Comparison of ENCODE assay signal across 8 cellular contexts in the genomic region with DNA sequence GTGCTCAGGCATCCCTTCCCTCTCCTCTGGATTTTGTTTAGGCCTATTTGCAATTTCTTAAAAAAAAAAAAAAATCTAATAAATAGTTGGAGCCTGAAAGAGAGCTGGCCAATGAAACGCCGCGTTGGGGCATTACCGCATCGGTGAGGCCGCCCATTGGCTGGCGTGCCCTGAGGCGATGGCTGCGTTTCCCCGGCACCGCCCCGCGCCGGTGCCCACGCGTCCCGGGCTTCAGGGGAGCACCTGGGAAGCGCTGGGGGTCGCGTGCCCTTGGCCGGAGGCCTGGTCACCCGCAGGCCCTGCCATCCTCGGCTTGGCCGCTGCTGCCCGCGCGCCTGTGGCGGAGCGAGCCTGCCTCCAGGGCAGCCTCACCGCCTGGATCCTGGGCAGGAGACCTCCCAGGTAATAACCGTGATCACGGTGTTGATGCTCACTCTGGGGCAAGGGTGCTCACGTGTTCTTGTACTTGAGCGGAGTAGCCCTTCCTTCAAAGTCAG.
DNase-seq lines count a peak whose midpoint lies in the region; ATAC-seq and TF ChIP-seq lines count a peak whose summit lies in the region.

No MANE protein-coding gene starts in this region.

- H3K27ac Mint-ChIP-seq in activated T-helper 2 cell treated with anti-CD3 and anti-CD28 coated beads, Interferon-gamma antibody, Interleukin-2, Interleukin-4, amounts not matched to agents 10 μg/mL and 5 μg/mL and 100 μg/mL, durations not matched to agents 14 hours and 24 hours and 36 hours = no peak overlapping the region

- peak overlapping the region; percentile 71 for H3K4me3 Mint-ChIP-seq in activated T-helper 2 cell treated with anti-CD3 and anti-CD28 coated beads, Interferon-gamma antibody, Interleukin-2, Interleukin-4, amounts not matched to agents 10 μg/mL and 5 μg/mL and 100 μg/mL, durations not matched to agents 14 hours and 24 hours and 36 hours (ENCODE audit: low read depth)

- intact Hi-C loops in activated T-helper 2 cell treated with anti-CD3 and anti-CD28 coated beads, Interferon-gamma antibody, Interleukin-2, Interleukin-4, amounts not matched to agents 10 μg/mL and 5 μg/mL and 100 μg/mL, durations not matched to agents 14 hours and 24 hours and 36 hours (cut with micrococcal nuclease) = loop anchor here (2.0 kb wide), 1 partner anchor 591 kb away; the partner anchor contains the start of genes FARS2 and LYRM4
- intact Hi-C loops in PC-3 (cut with micrococcal nuclease) = loop anchor here (10.0 kb wide), 1 partner anchor 203 kb away; no protein-coding TSS in a partner anchor

- H2AFZ ChIP-seq in PC-3 (ENCODE audit: low read length) = no peak overlapping the region

- H3K79me2 ChIP-seq in PC-3 (ENCODE audit: low read length) = no peaks in the 10 kb centered on the region

- H3K4me3 ChIP-seq in gastroesophageal sphincter = peak overlapping the region in 1 of 2 donors; percentile 48
- peak overlapping the region; percentile 48 to 66 (median 57) for H3K4me3 ChIP-seq in subcutaneous abdominal adipose tissue (ENCODE audit: low read depth in 1 of 5, low read length in 5 of 5)
- H3K4me3 ChIP-seq in PC-3 (ENCODE audit: low read length) = no peak overlapping the region

- BruUV-seq in PC-3 (replicated peaks; lab: Mats Ljungman, UMichigan) = no TSS peak

- no peak for TF ChIP-seq POLR2A in gastroesophageal sphincter (IDR thresholded peaks at IDR 0.05)

- H3K9ac ChIP-seq in subcutaneous abdominal adipose tissue (ENCODE audit: low read length in 5 of 5) (peak overlapping the region in 2 of 5 donors; percentile 40 to 59), PC-3 (ENCODE audit: low read length) (no peak overlapping the region)

- no peak for TF ChIP-seq EP300 in gastroesophageal sphincter (IDR thresholded peaks at IDR 0.05)

- peaks cover 0 to 15% (median 0%) of the 10 kb centered on the region in 3 donors for H3K9me3 ChIP-seq in gastroesophageal sphincter
- H3K9me3 ChIP-seq in subcutaneous abdominal adipose tissue (ENCODE audit: control insufficient read depth in 5 of 5, low read length in 5 of 5) = peaks cover 0 to 6% (median 5%) of the 10 kb centered on the region in 5 donors
- no peaks in the 10 kb centered on the region for H3K9me3 ChIP-seq in PC-3 (ENCODE audit: low read length)

- H3K27ac ChIP-seq in gastroesophageal sphincter (no peak overlapping the region), subcutaneous abdominal adipose tissue (ENCODE audit: low read depth, low read length) (no peak overlapping the region), PC-3 (ENCODE audit: low read length) (no peak overlapping the region)

- CTCF ChIA-PET in PC-3 (lab: Charles Lee) = no interaction called here

- H3K36me3 ChIP-seq in gastroesophageal sphincter (no peaks in the 10 kb centered on the region), subcutaneous abdominal adipose tissue (ENCODE audit: control insufficient read depth in 5 of 5, insufficient read depth in 5 of 5, low read length in 5 of 5) (no peaks in the 10 kb centered on the region), PC-3 (ENCODE audit: low read depth, low read length) (no peaks in the 10 kb centered on the region)

- peaks cover 0 to 12% (median 0%) of the 10 kb centered on the region in 3 donors for H3K4me1 ChIP-seq in gastroesophageal sphincter
- peaks cover 0 to 13% (median 12%) of the 10 kb centered on the region in 5 donors for H3K4me1 ChIP-seq in subcutaneous abdominal adipose tissue (ENCODE audit: control insufficient read depth in 5 of 5, insufficient read depth in 5 of 5, low read length in 5 of 5)
- no peaks in the 10 kb centered on the region for H3K4me1 ChIP-seq in PC-3 (ENCODE audit: insufficient read depth, low read length)

- H3K9me3 Mint-ChIP-seq in activated T-helper 2 cell treated with anti-CD3 and anti-CD28 coated beads, Interferon-gamma antibody, Interleukin-2, Interleukin-4, amounts not matched to agents 10 μg/mL and 5 μg/mL and 100 μg/mL, durations not matched to agents 14 hours and 24 hours and 36 hours = no peaks in the 10 kb centered on the region

- no peaks in the 10 kb centered on the region for H3K9me2 ChIP-seq in PC-3 (replicated peaks; ENCODE audit: low read length)

- TF ChIP-seq CTCF in GM20000 (IDR thresholded peaks at IDR 0.05; ENCODE audit: extremely low read depth, missing control alignments) = no peak
- no peak for TF ChIP-seq CTCF in gastroesophageal sphincter (IDR thresholded peaks at IDR 0.05)
- TF ChIP-seq CTCF in PC-3 (conservative IDR thresholded peaks at IDR 0.05; ENCODE audit: low read depth, low read length) = no peak

- 0 to 3% methylated on average over 3 to 6 of the region's 34 CpGs for WGBS in gastroesophageal sphincter (ENCODE audit: low coverage in 1 of 2), 2 donors

- DNase-seq in GM20000 (ENCODE audit: low spot score) = peak; percentile 65
- peak; percentile 78 for DNase-seq in NCI-H2227 treated with DMSO at 0.1 percent for 48 hours (lab: John Stamatoyannopoulos, UW)
- DNase-seq in activated T-helper 2 cell treated with anti-CD3 and anti-CD28 coated beads, Interferon-gamma antibody, Interleukin-2, Interleukin-4, amounts not matched to agents 10 μg/mL and 5 μg/mL and 100 μg/mL, durations not matched to agents 14 hours and 24 hours and 36 hours (ENCODE audit: low spot score) = peak; percentile 57
- peak; percentile 70 for DNase-seq in occipital lobe (lab: John Stamatoyannopoulos, UW)
- DNase-seq in PC-3 = no peak
- no peak for DNase-seq in SIG-M5 treated with dmso at 0.1 percent for 504 hours (lab: John Stamatoyannopoulos, UW; ENCODE audit: unreplicated experiment)

- no peaks in the 10 kb centered on the region for H3F3A ChIP-seq in PC-3 (ENCODE audit: low read length, unreplicated experiment)

- POLR2A ChIA-PET in PC-3 (lab: Charles Lee; ENCODE audit: unreplicated experiment) = no interaction called here

- H3K36me3 Mint-ChIP-seq in activated T-helper 2 cell treated with anti-CD3 and anti-CD28 coated beads, Interferon-gamma antibody, Interleukin-2, Interleukin-4, amounts not matched to agents 10 μg/mL and 5 μg/mL and 100 μg/mL, durations not matched to agents 14 hours and 24 hours and 36 hours (ENCODE audit: low read depth) = no peaks in the 10 kb centered on the region

- peaks cover 13% of the 10 kb centered on the region for H3K27me3 Mint-ChIP-seq in activated T-helper 2 cell treated with anti-CD3 and anti-CD28 coated beads, Interferon-gamma antibody, Interleukin-2, Interleukin-4, amounts not matched to agents 10 μg/mL and 5 μg/mL and 100 μg/mL, durations not matched to agents 14 hours and 24 hours and 36 hours (ENCODE audit: low read depth)

- no peak overlapping the region for H3K4me2 ChIP-seq in PC-3 (ENCODE audit: low read length)

- ATAC-seq in gastroesophageal sphincter (peak; percentile 40), PC-3 (no peak)

- peaks cover 45% of the 10 kb centered on the region for H3K27me3 ChIP-seq in gastroesophageal sphincter
- peaks cover 0 to 17% (median 8%) of the 10 kb centered on the region in 5 donors for H3K27me3 ChIP-seq in subcutaneous abdominal adipose tissue (ENCODE audit: control insufficient read depth in 5 of 5, insufficient read depth in 4 of 5, low read length in 5 of 5)
- H3K27me3 ChIP-seq in PC-3 (ENCODE audit: low read length) = peaks cover 78% of the 10 kb centered on the region

- H3K4me1 Mint-ChIP-seq in activated T-helper 2 cell treated with anti-CD3 and anti-CD28 coated beads, Interferon-gamma antibody, Interleukin-2, Interleukin-4, amounts not matched to agents 10 μg/mL and 5 μg/mL and 100 μg/mL, durations not matched to agents 14 hours and 24 hours and 36 hours (ENCODE audit: low read depth) = peaks cover 10% of the 10 kb centered on the region

- no peaks in the 10 kb centered on the region for H4K20me1 ChIP-seq in PC-3 (ENCODE audit: low read length)

Comparison
In these comparisons a context has a peak if more than half of its experiments do, and no peak if none do; other contexts are left out.
1. DNase-seq: peak in GM20000 (single experiment), NCI-H2227 treated with DMSO at 0.1 percent for 48 hours (single experiment), activated T-helper 2 cell treated with anti-CD3 and anti-CD28 coated beads, Interferon-gamma antibody, Interleukin-2, Interleukin-4, amounts not matched to agents 10 μg/mL and 5 μg/mL and 100 μg/mL, durations not matched to agents 14 hours and 24 hours and 36 hours (single experiment) and occipital lobe (single experiment); none in PC-3 (single experiment) and SIG-M5 treated with dmso at 0.1 percent for 504 hours (single experiment).